In genomic region chr1:160625725-160626498, GRCh38 we compare ENCODE assay signal across 10 cellular contexts. TPM values are rescaled to one million over a fixed set of nuclear protein-coding genes. Genes with fewer than 3 reads are reported as not detected.
DNase-seq lines count a peak whose midpoint lies in the region; ATAC-seq and TF ChIP-seq lines count a peak whose summit lies in the region.
"Had no signal": no experiment of that assay in that cellular context is flagged by ENCODE, and none has a peak within 500 bp of the region (broad histone marks: within the 10 kb centered on the region; RNA-seq: fewer than 3 reads in every experiment).

No MANE protein-coding gene starts in this region.

- H3K36me3 Mint-ChIP-seq in activated T-helper 1 cell treated with anti-CD3 and anti-CD28 coated beads, Interleukin-12 subunit alpha, Interleukin-12 subunit beta, Interleukin-2, Interleukin-4 antibody, amounts not matched to agents 30 ng/mL and 10 ng/mL and 1 ng/mL, durations not matched to agents 14 hours and 24 hours and 36 hours (ENCODE audit: low read depth): peaks cover 85% of the 10 kb centered on the region
- no peaks in the 10 kb centered on the region for H3K36me3 Mint-ChIP-seq in GM23338 (ENCODE audit: low read depth)

- H3K9me2 ChIP-seq in GM23338 (ENCODE audit: insufficient read depth): peaks cover 22% of the 10 kb centered on the region

- H3K4me1 Mint-ChIP-seq in activated T-helper 1 cell treated with anti-CD3 and anti-CD28 coated beads, Interleukin-12 subunit alpha, Interleukin-12 subunit beta, Interleukin-2, Interleukin-4 antibody, amounts not matched to agents 30 ng/mL and 10 ng/mL and 1 ng/mL, durations not matched to agents 14 hours and 24 hours and 36 hours (ENCODE audit: low read depth): peaks cover 100% of the 10 kb centered on the region
- H3K4me1 Mint-ChIP-seq in GM23338: no peaks in the 10 kb centered on the region

- H3K27me3 ChIP-seq in DND-41 (ENCODE audit: insufficient read depth, low read length, poor library complexity) (no peaks in the 10 kb centered on the region), GM23338 (ENCODE audit: insufficient read depth) (no peaks in the 10 kb centered on the region)

- H2AFZ ChIP-seq in DND-41 (ENCODE audit: low read depth, low read length) (no peak overlapping the region), GM23338 (no peak overlapping the region)

- H3K79me2 ChIP-seq in DND-41 (ENCODE audit: insufficient read depth, low read length): no peaks in the 10 kb centered on the region
- H3K79me2 ChIP-seq in GM23338 (replicated peaks; ENCODE audit: insufficient read depth): no peaks in the 10 kb centered on the region

- H4K20me1 ChIP-seq in DND-41 (ENCODE audit: insufficient read depth, low read length) (no peaks in the 10 kb centered on the region), GM23338 (replicated peaks; ENCODE audit: insufficient read depth) (no peaks in the 10 kb centered on the region)

- no peaks in the 10 kb centered on the region for H3K9me3 ChIP-seq in DND-41 (ENCODE audit: insufficient read depth, low read length, severe bottlenecking)

- no peak for TF ChIP-seq CTCF in DND-41 (IDR thresholded peaks at IDR 0.05; ENCODE audit: borderline replicate concordance, extremely low read depth, low read length, poor library complexity, severe bottlenecking)
- TF ChIP-seq CTCF in GM23338 (conservative IDR thresholded peaks at IDR 0.05; ENCODE audit: low read depth in 2 of 2): no peak

- ATAC-seq in DND-41 (ENCODE audit: insufficient read depth, low read depth) (no peak), HG03442 (IDR thresholded peaks at IDR 0.05; ENCODE audit: unreplicated experiment) (no peak), GM23338 (no peak), HG02588 (IDR thresholded peaks at IDR 0.05; ENCODE audit: unreplicated experiment) (no peak)

- DNase-seq in DND-41 (no peak), SIG-M5 treated with dmso at 0.1 percent for 504 hours (lab: John Stamatoyannopoulos, UW; ENCODE audit: unreplicated experiment) (peak; percentile 83), NCI-H146 treated with DMSO at 0.1 percent for 48 hours (lab: John Stamatoyannopoulos, UW; ENCODE audit: unreplicated experiment) (no peak), GM23338 (ENCODE audit: low spot score) (no peak)
- DNase-seq in activated T-helper 1 cell treated with anti-CD3 and anti-CD28 coated beads, Interleukin-12 subunit alpha, Interleukin-12 subunit beta, Interleukin-2, Interleukin-4 antibody, amounts not matched to agents 30 ng/mL and 10 ng/mL and 1 ng/mL, durations not matched to agents 14 hours and 24 hours and 36 hours (ENCODE audit: low spot score): no peak
- DNase-seq in stimulated activated CD4-positive, alpha-beta T cell treated with anti-CD3 and anti-CD28 coated beads, Interleukin-15, amount 100 ng/mL, for 1 hour (ENCODE audit: low read depth in 1 of 2, low spot score in 1 of 2): peak; percentile 28 to 50
- DNase-seq: NCI-H1092 had no signal

- H3K27ac ChIP-seq in DND-41 (ENCODE audit: low read length) (peak overlapping the region; percentile 69; the same call in 1 of the 2 replicates), GM23338 (ENCODE audit: low read depth) (no peak overlapping the region)

- H3K27ac Mint-ChIP-seq in activated T-helper 1 cell treated with anti-CD3 and anti-CD28 coated beads, Interleukin-12 subunit alpha, Interleukin-12 subunit beta, Interleukin-2, Interleukin-4 antibody, amounts not matched to agents 30 ng/mL and 10 ng/mL and 1 ng/mL, durations not matched to agents 14 hours and 24 hours and 36 hours: peak overlapping the region; percentile 99
- H3K27ac Mint-ChIP-seq in GM23338: no peak overlapping the region

- H3K4me3 ChIP-seq in DND-41 (ENCODE audit: low read depth in 1 of 2, low read length in 2 of 2): no peak overlapping the region
- H3K4me3 ChIP-seq in GM23338: no peak overlapping the region

- no peaks in the 10 kb centered on the region for H3K36me3 ChIP-seq in DND-41 (ENCODE audit: insufficient read depth, low read length)
- H3K36me3 ChIP-seq in GM23338 (ENCODE audit: insufficient read depth): no peaks in the 10 kb centered on the region

- H3K27me3 Mint-ChIP-seq in activated T-helper 1 cell treated with anti-CD3 and anti-CD28 coated beads, Interleukin-12 subunit alpha, Interleukin-12 subunit beta, Interleukin-2, Interleukin-4 antibody, amounts not matched to agents 30 ng/mL and 10 ng/mL and 1 ng/mL, durations not matched to agents 14 hours and 24 hours and 36 hours (ENCODE audit: insufficient read depth): no peaks in the 10 kb centered on the region
- H3K27me3 Mint-ChIP-seq in GM23338 (ENCODE audit: insufficient read depth, low read depth, poor library complexity): no peaks in the 10 kb centered on the region

- peaks cover 98% of the 10 kb centered on the region for H3K4me1 ChIP-seq in DND-41 (ENCODE audit: insufficient read depth, low read length)
- H3K4me1 ChIP-seq in GM23338 (ENCODE audit: insufficient read depth): no peaks in the 10 kb centered on the region

- H3K9me3 Mint-ChIP-seq in activated T-helper 1 cell treated with anti-CD3 and anti-CD28 coated beads, Interleukin-12 subunit alpha, Interleukin-12 subunit beta, Interleukin-2, Interleukin-4 antibody, amounts not matched to agents 30 ng/mL and 10 ng/mL and 1 ng/mL, durations not matched to agents 14 hours and 24 hours and 36 hours: no peaks in the 10 kb centered on the region
- H3K9me3 Mint-ChIP-seq in GM23338: no peaks in the 10 kb centered on the region

- no peak overlapping the region for H3K9ac ChIP-seq in DND-41 (ENCODE audit: low read depth, low read length)

- no peaks in the 10 kb centered on the region for H3F3A ChIP-seq in GM23338 (replicated peaks; ENCODE audit: low read depth)

- H3K4me3 Mint-ChIP-seq in activated T-helper 1 cell treated with anti-CD3 and anti-CD28 coated beads, Interleukin-12 subunit alpha, Interleukin-12 subunit beta, Interleukin-2, Interleukin-4 antibody, amounts not matched to agents 30 ng/mL and 10 ng/mL and 1 ng/mL, durations not matched to agents 14 hours and 24 hours and 36 hours: peak overlapping the region; percentile 81
- no peak overlapping the region for H3K4me3 Mint-ChIP-seq in GM23338

- H3K4me2 ChIP-seq in DND-41 (ENCODE audit: insufficient read depth, low read length) (no peak overlapping the region), GM23338 (no peak overlapping the region)

- intact Hi-C loops in activated T-helper 1 cell treated with anti-CD3 and anti-CD28 coated beads, Interleukin-12 subunit alpha, Interleukin-12 subunit beta, Interleukin-2, Interleukin-4 antibody, amounts not matched to agents 30 ng/mL and 10 ng/mL and 1 ng/mL, durations not matched to agents 14 hours and 24 hours and 36 hours (cut with micrococcal nuclease): loop anchor here (2.0 to 5.0 kb wide), 3 partner anchors 47 to 171 kb away; partner anchors contain the start of gene LY9

TF ChIP-seq in GM23338, 12 proteins besides CTCF, POLR2A, EP300 and RAD21 (continues in another document):
- no peak for TF ChIP-seq EZH2phosphoT487 (IDR thresholded peaks at IDR 0.05; ENCODE audit: unreplicated experiment)

RNA-seq across cellular contexts. Expression of gene SLAMF1, which starts 20.9 kb away (rescaled TPM):
- total RNA-seq in activated T-helper 1 cell treated with anti-CD3 and anti-CD28 coated beads, Interleukin-12 subunit alpha, Interleukin-12 subunit beta, Interleukin-2, Interleukin-4 antibody, amounts not matched to agents 30 ng/mL and 10 ng/mL and 1 ng/mL, durations not matched to agents 14 hours and 24 hours and 36 hours: 118 TPM in 2 replicates
- not detected in 2 replicates for total RNA-seq in GM23338 (2014; rRNA removed; shearing (Covaris generic))
- not detected in 2 replicates for polyA plus RNA-seq in GM23338 (2016; fragmentation: Nextera tagmentation; extraction: Ambion mirVana)
- total RNA-seq: astrocyte had no signal

RNA-seq across cellular contexts. Expression of gene CD84, which starts 46.6 kb away (rescaled TPM):
- 16.3 and 17.2 TPM in 2 replicates for total RNA-seq in activated T-helper 1 cell treated with anti-CD3 and anti-CD28 coated beads, Interleukin-12 subunit alpha, Interleukin-12 subunit beta, Interleukin-2, Interleukin-4 antibody, amounts not matched to agents 30 ng/mL and 10 ng/mL and 1 ng/mL, durations not matched to agents 14 hours and 24 hours and 36 hours
- total RNA-seq in GM23338 (2014; rRNA removed; shearing (Covaris generic)): under 0.01 TPM in 1 of 2 replicates, not detected in the other
- polyA plus RNA-seq in GM23338 (2016; fragmentation: Nextera tagmentation; extraction: Ambion mirVana): not detected in 2 replicates
- total RNA-seq: astrocyte had no signal

Comparison
In these comparisons a context has a peak if more than half of its experiments do, and no peak if none do; other contexts are left out.
1. DNase-seq: peak in SIG-M5 treated with dmso at 0.1 percent for 504 hours (single experiment) and stimulated activated CD4-positive, alpha-beta T cell treated with anti-CD3 and anti-CD28 coated beads, Interleukin-15, amount 100 ng/mL, for 1 hour (2 of 2); none in DND-41 (single experiment), activated T-helper 1 cell treated with anti-CD3 and anti-CD28 coated beads, Interleukin-12 subunit alpha, Interleukin-12 subunit beta, Interleukin-2, Interleukin-4 antibody, amounts not matched to agents 30 ng/mL and 10 ng/mL and 1 ng/mL, durations not matched to agents 14 hours and 24 hours and 36 hours (single experiment), NCI-H146 treated with DMSO at 0.1 percent for 48 hours (single experiment) and GM23338 (single experiment).
2. RNA of gene SLAMF1, which starts 20.9 kb away (total RNA-seq): 118 TPM in activated T-helper 1 cell treated with anti-CD3 and anti-CD28 coated beads, Interleukin-12 subunit alpha, Interleukin-12 subunit beta, Interleukin-2, Interleukin-4 antibody, amounts not matched to agents 30 ng/mL and 10 ng/mL and 1 ng/mL, durations not matched to agents 14 hours and 24 hours and 36 hours; not detected in GM23338; every median in the first group is over 100 times any median in the second.
3. RNA of gene CD84, which starts 46.6 kb away (total RNA-seq): 16.3 to 17.2 TPM in activated T-helper 1 cell treated with anti-CD3 and anti-CD28 coated beads, Interleukin-12 subunit alpha, Interleukin-12 subunit beta, Interleukin-2, Interleukin-4 antibody, amounts not matched to agents 30 ng/mL and 10 ng/mL and 1 ng/mL, durations not matched to agents 14 hours and 24 hours and 36 hours; under 0.01 TPM in GM23338; every median in the first group is over 10 times any median in the second.